15 cellular contexts compared by ENCODE assay signal in genomic region chr9:118230319-118230718, GRCh38.
"Had no signal": no experiment of that assay in that cellular context is flagged by ENCODE, and none has a peak within 500 bp of the region (broad histone marks: within the 10 kb centered on the region; RNA-seq: fewer than 3 reads in every experiment).

No MANE protein-coding gene starts in this region.

- H3K27ac ChIP-seq: esophagus squamous epithelium, heart left ventricle, spleen had no signal

- H3K4me1 ChIP-seq: esophagus squamous epithelium, heart left ventricle, spleen had no signal

- H3K36me3 ChIP-seq: esophagus squamous epithelium, heart left ventricle, spleen had no signal

- ATAC-seq: heart left ventricle; natural killer cell treated with Interleukin-12 subunit alpha and Interleukin-12 subunit beta and Interleukin-15 and Interleukin-18, amount 100 ng/mL, for 72 hours; right cardiac atrium; stimulated activated naive B cell treated with anti-CD40 and anti-IgM and Interleukin-4, amounts not matched to agents 10 μg/mL and 1 μg/mL and 100 μg/mL, for 72 hours; T-helper 17 cell had no signal

- H3K27me3 ChIP-seq: esophagus squamous epithelium, heart left ventricle, spleen had no signal

- H3K4me3 ChIP-seq: esophagus squamous epithelium, heart left ventricle, spleen had no signal

- H3K9me3 ChIP-seq: esophagus squamous epithelium, spleen had no signal

- DNase-seq: activated CD4-positive, alpha-beta T cell treated with anti-CD3 and anti-CD28 coated beads, Interleukin-2, amount 10 ng/mL, durations not matched to agents 7 days and 5 days; activated CD4-positive, CD25-positive, alpha-beta regulatory T cell; activated CD8-positive, alpha-beta memory T cell treated with anti-CD3 and anti-CD28 coated beads for 24 hours; activated naive CD4-positive, alpha-beta T cell treated with anti-CD3 and anti-CD28 coated beads, Interleukin-2, amount 50 U/mL, for 16 hours; activated T-cell treated with anti-CD3 and anti-CD28 coated beads for 4 hours; esophagus squamous epithelium; heart left ventricle; nucleus accumbens; right cardiac atrium; spleen; stimulated activated CD4-positive, alpha-beta T cell treated with anti-CD3 and anti-CD28 coated beads, Interleukin-2, amount 100 ng/mL, for 24 hours; stimulated activated naive B cell treated with anti-CD40 and anti-IgM and Interleukin-4, amounts not matched to agents 10 μg/mL and 1 μg/mL and 100 μg/mL, for 72 hours; substantia nigra; T-helper 17 cell had no signal
